In genomic region chr22:22752556-22753477, GRCh38 we compare ENCODE assay signal across 8 cellular contexts.
A peak's percentile ranks its signal among the peaks of the same experiment; 100 is the strongest.
DNase-seq lines count a peak whose midpoint lies in the region; ATAC-seq and TF ChIP-seq lines count a peak whose summit lies in the region.

No MANE protein-coding gene starts in this region.

- H3K4me3 ChIP-seq in SU-DHL-6 (ENCODE audit: insufficient read depth, low read length, poor library complexity, severe bottlenecking) (no peak overlapping the region), vagina (no peak overlapping the region)

- no peaks in the 10 kb centered on the region for H4K20me1 ChIP-seq in SU-DHL-6 (ENCODE audit: low read depth, low read length)

- H3K27me3 ChIP-seq in SU-DHL-6 (ENCODE audit: low read length) (no peaks in the 10 kb centered on the region), foreskin keratinocyte (no peaks in the 10 kb centered on the region), vagina (no peaks in the 10 kb centered on the region)

- H3K36me3 ChIP-seq in SU-DHL-6 (ENCODE audit: low read length) (no peaks in the 10 kb centered on the region), vagina (no peaks in the 10 kb centered on the region)

- H3K9ac ChIP-seq in SU-DHL-6 (ENCODE audit: low read length) = no peak overlapping the region; the same call in 1 of the 2 replicates

- H3K4me2 ChIP-seq in SU-DHL-6 (ENCODE audit: low read depth, low read length, poor library complexity, severe bottlenecking) = peak overlapping the region; percentile 24

- no peak for TF ChIP-seq POLR2A in vagina (IDR thresholded peaks at IDR 0.05)

- DNase-seq in stimulated activated naive CD4-positive, alpha-beta T cell (lab: John Stamatoyannopoulos, UW) = peak in 4 of 6 experiments; percentile 8 to 61 (median 48)
- no peak for DNase-seq in stimulated activated naive CD4-positive, alpha-beta T cell treated with Interleukin-2 at 50 U/mL for 16 hours (lab: John Stamatoyannopoulos, UW)
- DNase-seq in foreskin keratinocyte (peak; percentile 10 to 31), vagina (ENCODE audit: extremely low spot score in 2 of 2) (peak; percentile 83 to 84), NCI-H526 treated with DMSO at 0.1 percent for 48 hours (lab: John Stamatoyannopoulos, UW) (no peak)

- no peaks in the 10 kb centered on the region for H3F3A ChIP-seq in SU-DHL-6 (ENCODE audit: insufficient read depth)

- H3K79me2 ChIP-seq in SU-DHL-6 (ENCODE audit: insufficient read depth, low read length) = no peaks in the 10 kb centered on the region

- intact Hi-C loops in vagina (cut with DNase I) = no loop called here

- peak; percentile 16 for ATAC-seq in foreskin keratinocyte
- ATAC-seq in GM19351 (IDR thresholded peaks at IDR 0.05; ENCODE audit: unreplicated experiment) = no peak
- ATAC-seq in GM21390 (IDR thresholded peaks at IDR 0.05; ENCODE audit: unreplicated experiment) = no peak

- peak overlapping the region; percentile 31 for H2AFZ ChIP-seq in SU-DHL-6 (ENCODE audit: low read depth, low read length, severe bottlenecking)

- H3K9me2 ChIP-seq in SU-DHL-6 (replicated peaks; ENCODE audit: insufficient read depth, low read length) = no peaks in the 10 kb centered on the region

- no peak overlapping the region for H3K27ac ChIP-seq in SU-DHL-6 (ENCODE audit: low read depth, low read length)
- no peak overlapping the region for H3K27ac ChIP-seq in foreskin keratinocyte
- H3K27ac ChIP-seq in vagina = no peak overlapping the region

- H3K9me3 ChIP-seq in SU-DHL-6 (ENCODE audit: insufficient read depth, low read length) (no peaks in the 10 kb centered on the region), vagina (no peaks in the 10 kb centered on the region)

- TF ChIP-seq CTCF in SU-DHL-6 (IDR thresholded peaks at IDR 0.05; ENCODE audit: insufficient read depth, low read length, poor library complexity, severe bottlenecking) = no peak
- no peak for TF ChIP-seq CTCF in foreskin keratinocyte (conservative IDR thresholded peaks at IDR 0.05)
- no peak for TF ChIP-seq CTCF in vagina (IDR thresholded peaks at IDR 0.05)

- H3K4me1 ChIP-seq in foreskin keratinocyte (no peaks in the 10 kb centered on the region), vagina (no peaks in the 10 kb centered on the region)

Comparison
In these comparisons a context has a peak if more than half of its experiments do, and no peak if none do; other contexts are left out.
1. DNase-seq: peak in stimulated activated naive CD4-positive, alpha-beta T cell (4 of 6), foreskin keratinocyte (2 of 2) and vagina (2 of 2); none in stimulated activated naive CD4-positive, alpha-beta T cell treated with Interleukin-2 at 50 U/mL for 16 hours (single experiment) and NCI-H526 treated with DMSO at 0.1 percent for 48 hours (single experiment).